22 cellular contexts compared by ENCODE assay signal in genomic region chr1:180577361-180577760, GRCh38. TPM values are rescaled to one million over a fixed set of nuclear protein-coding genes. Genes with fewer than 3 reads are reported as not detected.
"Had no signal": no experiment of that assay in that cellular context is flagged by ENCODE, and none has a peak within 500 bp of the region (broad histone marks: within the 10 kb centered on the region; RNA-seq: fewer than 3 reads in every experiment).

No MANE protein-coding gene starts in this region.

- H3K36me3 Mint-ChIP-seq: activated naive CD4-positive, alpha-beta T cell treated with anti-CD3 and anti-CD28 coated beads, Interleukin-2, amount 10 ng/mL, durations not matched to agents 7 days and 5 days; naive B cell; T-cell had no signal

- H3K9me3 Mint-ChIP-seq: activated naive CD4-positive, alpha-beta T cell treated with anti-CD3 and anti-CD28 coated beads, Interleukin-2, amount 10 ng/mL, durations not matched to agents 7 days and 5 days; activated T-helper 2 cell treated with anti-CD3 and anti-CD28 coated beads, Interferon-gamma antibody, Interleukin-2, Interleukin-4, amounts not matched to agents 10 μg/mL and 5 μg/mL and 100 μg/mL, durations not matched to agents 14 hours and 24 hours and 36 hours; dendritic cell treated with granulocyte-macrophage colony-stimulating factor and Interleukin-4, amounts not matched to agents 40 ng/mL and 50 ng/mL, for 4 days; T-cell had no signal

- H3K4me3 Mint-ChIP-seq: activated naive CD4-positive, alpha-beta T cell treated with anti-CD3 and anti-CD28 coated beads, Interleukin-2, amount 10 ng/mL, durations not matched to agents 7 days and 5 days; dendritic cell treated with granulocyte-macrophage colony-stimulating factor and Interleukin-4, amounts not matched to agents 40 ng/mL and 50 ng/mL, for 4 days; naive B cell; T-cell had no signal

- ATAC-seq: left colon; stimulated activated naive CD8-positive, alpha-beta T cell treated with anti-CD3 and anti-CD28 coated beads, Interleukin-15, Interleukin-2, amounts not matched to agents 100 U/mL and 50 U/mL, for 24 hours; T-cell had no signal

- H3K4me1 Mint-ChIP-seq: naive B cell had no signal

- H3K27ac Mint-ChIP-seq: activated naive CD4-positive, alpha-beta T cell treated with anti-CD3 and anti-CD28 coated beads, Interleukin-2, amount 10 ng/mL, durations not matched to agents 7 days and 5 days; activated T-helper 2 cell treated with anti-CD3 and anti-CD28 coated beads, Interferon-gamma antibody, Interleukin-2, Interleukin-4, amounts not matched to agents 10 μg/mL and 5 μg/mL and 100 μg/mL, durations not matched to agents 14 hours and 24 hours and 36 hours; dendritic cell treated with granulocyte-macrophage colony-stimulating factor and Interleukin-4, amounts not matched to agents 40 ng/mL and 50 ng/mL, for 4 days; naive B cell; T-cell had no signal

- DNase-seq: activated CD4-positive, alpha-beta T cell treated with anti-CD3 and anti-CD28 coated beads for 1 hour; activated CD4-positive, alpha-beta T cell treated with anti-CD3 and anti-CD28 coated beads, Interleukin-2, amount 50 U/mL, for 4 hours; activated naive CD4-positive, alpha-beta T cell treated with anti-CD3 and anti-CD28 coated beads, Interleukin-2, amount 10 ng/mL, durations not matched to agents 7 days and 5 days; activated T-cell treated with anti-CD3 and anti-CD28 coated beads, Interleukin-2, amount 50 U/mL, for 1 hour; cerebellar nuclear complex; left colon; naive B cell; posterior cingulate gyrus; stimulated activated CD4-positive, alpha-beta T cell treated with anti-CD3 and anti-CD28 coated beads, Interleukin-4, amount 100 ng/mL, for 4 hours; stimulated activated CD8-positive, alpha-beta memory T cell treated with anti-CD3 and anti-CD28 coated beads, Interleukin-4, amount 100 ng/mL, for 48 hours; stimulated activated naive CD8-positive, alpha-beta T cell treated with anti-CD3 and anti-CD28 coated beads, Interleukin-15, Interleukin-2, amounts not matched to agents 100 U/mL and 50 U/mL, for 24 hours; T-cell; T-helper 9 cell; upper lobe of left lung had no signal

RNA-seq across cellular contexts. Expression of gene OVAAL, which starts 18.6 kb away (rescaled TPM):
- total RNA-seq: activated T-helper 2 cell treated with anti-CD3 and anti-CD28 coated beads, Interferon-gamma antibody, Interleukin-2, Interleukin-4, amounts not matched to agents 10 μg/mL and 5 μg/mL and 100 μg/mL, durations not matched to agents 14 hours and 24 hours and 36 hours; epithelial cell of proximal tubule; left colon; lung microvascular endothelial cell; mononuclear cell; smooth muscle cell; T-cell; temporal lobe; upper lobe of left lung had no signal
- polyA plus RNA-seq: adrenal gland, smooth muscle cell had no signal
